In genomic region chr5:72816297-72817075, GRCh38 we compare ENCODE assay signal across 1 cellular context.
TF ChIP-seq lines count a peak whose summit lies in the region.

Gene TNPO1, plus strand, starts transcription at chr5:72816661. Its CDS starts 77 bp downstream, at chr5:72816738.

TF ChIP-seq in HepG2, 621 proteins besides CTCF, POLR2A, EP300 and RAD21 (continued from another document and continues in another):
- TF ChIP-seq AKNA (CRISPR knock-in tag; IDR thresholded peaks at IDR 0.05; ENCODE audit: borderline replicate concordance) (no peak), HDAC2 (CRISPR knock-in tag; IDR thresholded peaks at IDR 0.05) (no peak; the same call in 1 of the 2 replicates), ZNF512 (CRISPR knock-in tag; IDR thresholded peaks at IDR 0.05) (no peak), ZNF598 (CRISPR knock-in tag; IDR thresholded peaks at IDR 0.05; ENCODE audit: borderline replicate concordance) (no peak), ZBTB3 (CRISPR knock-in tag; IDR thresholded peaks at IDR 0.05; ENCODE audit: borderline replicate concordance, low read depth) (0 out of 2 replicates have a peak, but pooled peaks have one; percentile 32), FOXC1 (CRISPR knock-in tag; IDR thresholded peaks at IDR 0.05; ENCODE audit: borderline replicate concordance) (peak; percentile 88), ZNF468 (CRISPR knock-in tag; IDR thresholded peaks at IDR 0.05) (no peak), ESRRA (CRISPR knock-in tag; IDR thresholded peaks at IDR 0.05; ENCODE audit: low read depth) (no peak), SRSF9 (IDR thresholded peaks at IDR 0.05; ENCODE audit: borderline replicate concordance, insufficient read depth, low read depth, low read length, poor library complexity, severe bottlenecking) (no peak), NCOR1 (IDR thresholded peaks at IDR 0.05; ENCODE audit: borderline replicate concordance, low read length) (no peak), ZFP90 (CRISPR knock-in tag; IDR thresholded peaks at IDR 0.05; ENCODE audit: borderline replicate concordance) (peak; percentile 79; the same call in 1 of the 2 replicates), ZNF101 (CRISPR knock-in tag; IDR thresholded peaks at IDR 0.05; ENCODE audit: borderline replicate concordance, low read depth) (no peak), ZNF274 (CRISPR knock-in tag; IDR thresholded peaks at IDR 0.05) (no peak), EZH2 (conservative IDR thresholded peaks at IDR 0.05; ENCODE audit: low read depth, low read length) (no peak), SMAD9 (CRISPR knock-in tag; IDR thresholded peaks at IDR 0.05) (no peak), ZFP82 (CRISPR knock-in tag; IDR thresholded peaks at IDR 0.05; ENCODE audit: borderline replicate concordance) (no peak; the same call in 1 of the 2 replicates), RFXAP (CRISPR knock-in tag; IDR thresholded peaks at IDR 0.05; ENCODE audit: borderline replicate concordance) (0 out of 2 replicates have a peak, but pooled peaks have one; percentile 44), LCORL (IDR thresholded peaks at IDR 0.05) (no peak), LCORL (CRISPR knock-in tag; IDR thresholded peaks at IDR 0.05) (peak; percentile 65), EED (CRISPR knock-in tag; IDR thresholded peaks at IDR 0.05) (no peak; the same call in none of the 2 replicates), ARNT2 (CRISPR knock-in tag; IDR thresholded peaks at IDR 0.05; ENCODE audit: low read depth) (peak; percentile 36; the same call in 1 of the 2 replicates), ZBTB34 (CRISPR knock-in tag; IDR thresholded peaks at IDR 0.05) (peak; percentile 42; the same call in 1 of the 2 replicates), CAMTA2 (CRISPR knock-in tag; IDR thresholded peaks at IDR 0.05; ENCODE audit: borderline replicate concordance) (no peak), ZNF329 (CRISPR knock-in tag; IDR thresholded peaks at IDR 0.05; ENCODE audit: low read depth) (0 out of 2 replicates have a peak, but pooled peaks have one; percentile 66), ZNF326 (CRISPR knock-in tag; IDR thresholded peaks at IDR 0.05; ENCODE audit: borderline replicate concordance) (no peak), ZNF777 (CRISPR knock-in tag; IDR thresholded peaks at IDR 0.05) (peak; percentile 88), ZNF552 (CRISPR knock-in tag; IDR thresholded peaks at IDR 0.05; ENCODE audit: borderline replicate concordance) (no peak), NONO (IDR thresholded peaks at IDR 0.05) (no peak), NONO (CRISPR knock-in tag; conservative IDR thresholded peaks at IDR 0.05) (0 out of 2 replicates have a peak, but pooled peaks have one; percentile 47), HMG20A (CRISPR knock-in tag; IDR thresholded peaks at IDR 0.05; ENCODE audit: borderline replicate concordance) (0 out of 2 replicates have a peak, but pooled peaks have one; percentile 23), ZNF703 (CRISPR knock-in tag; IDR thresholded peaks at IDR 0.05; ENCODE audit: borderline replicate concordance) (no peak; the same call in 1 of the 2 replicates), FLYWCH1 (CRISPR knock-in tag; IDR thresholded peaks at IDR 0.05) (no peak), ZBTB33 (CRISPR knock-in tag; IDR thresholded peaks at IDR 0.05) (no peak), KDM4B (CRISPR knock-in tag; IDR thresholded peaks at IDR 0.05) (0 out of 2 replicates have a peak, but pooled peaks have one; percentile 30), ZFP36 (IDR thresholded peaks at IDR 0.05; ENCODE audit: borderline replicate concordance, low read depth, low read length, partially characterized antibody) (no peak), ZNF564 (CRISPR knock-in tag; IDR thresholded peaks at IDR 0.05) (peak; percentile 49; the same call in 1 of the 2 replicates), THAP11 (CRISPR knock-in tag; IDR thresholded peaks at IDR 0.05) (no peak; the same call in 1 of the 2 replicates), MYNN (CRISPR knock-in tag; IDR thresholded peaks at IDR 0.05; ENCODE audit: low read depth) (no peak), ZNF18 (CRISPR knock-in tag; IDR thresholded peaks at IDR 0.05; ENCODE audit: insufficient replicate concordance) (no peak), CC2D1A (CRISPR knock-in tag; IDR thresholded peaks at IDR 0.05) (no peak), SIX4 (CRISPR knock-in tag; IDR thresholded peaks at IDR 0.05) (no peak), ZNF816 (CRISPR knock-in tag; IDR thresholded peaks at IDR 0.05; ENCODE audit: borderline replicate concordance) (no peak), FOXK2 (IDR thresholded peaks at IDR 0.05) (no peak), ZBTB39 (CRISPR knock-in tag; IDR thresholded peaks at IDR 0.05) (0 out of 2 replicates have a peak, but pooled peaks have one; percentile 37), HNRNPH1 (optimal IDR thresholded peaks at IDR 0.05; ENCODE audit: low read depth, low read length) (no peak), SNAPC5 (CRISPR knock-in tag; IDR thresholded peaks at IDR 0.05; ENCODE audit: borderline replicate concordance) (no peak), ZNF530 (CRISPR knock-in tag; IDR thresholded peaks at IDR 0.05; ENCODE audit: low read depth) (no peak), ZNF781 (CRISPR knock-in tag; IDR thresholded peaks at IDR 0.05; ENCODE audit: borderline replicate concordance, not compliant biosample characterization) (no peak), HNRNPL (IDR thresholded peaks at IDR 0.05; ENCODE audit: low read depth, low read length) (no peak), SETDB1 (CRISPR knock-in tag; IDR thresholded peaks at IDR 0.05; ENCODE audit: borderline replicate concordance) (no peak), ZNF30 (CRISPR knock-in tag; IDR thresholded peaks at IDR 0.05) (no peak), ZBTB8A (CRISPR knock-in tag; IDR thresholded peaks at IDR 0.05; ENCODE audit: borderline replicate concordance, low read depth) (0 out of 2 replicates have a peak, but pooled peaks have one; percentile 34)
- TF ChIP-seq, protein P1, sequence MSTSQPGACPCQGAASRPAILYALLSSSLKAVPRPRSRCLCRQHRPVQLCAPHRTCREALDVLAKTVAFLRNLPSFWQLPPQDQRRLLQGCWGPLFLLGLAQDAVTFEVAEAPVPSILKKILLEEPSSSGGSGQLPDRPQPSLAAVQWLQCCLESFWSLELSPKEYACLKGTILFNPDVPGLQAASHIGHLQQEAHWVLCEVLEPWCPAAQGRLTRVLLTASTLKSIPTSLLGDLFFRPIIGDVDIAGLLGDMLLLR (CRISPR knock-in tag; IDR thresholded peaks at IDR 0.05) = no peak
- TF ChIP-seq, protein P2, sequence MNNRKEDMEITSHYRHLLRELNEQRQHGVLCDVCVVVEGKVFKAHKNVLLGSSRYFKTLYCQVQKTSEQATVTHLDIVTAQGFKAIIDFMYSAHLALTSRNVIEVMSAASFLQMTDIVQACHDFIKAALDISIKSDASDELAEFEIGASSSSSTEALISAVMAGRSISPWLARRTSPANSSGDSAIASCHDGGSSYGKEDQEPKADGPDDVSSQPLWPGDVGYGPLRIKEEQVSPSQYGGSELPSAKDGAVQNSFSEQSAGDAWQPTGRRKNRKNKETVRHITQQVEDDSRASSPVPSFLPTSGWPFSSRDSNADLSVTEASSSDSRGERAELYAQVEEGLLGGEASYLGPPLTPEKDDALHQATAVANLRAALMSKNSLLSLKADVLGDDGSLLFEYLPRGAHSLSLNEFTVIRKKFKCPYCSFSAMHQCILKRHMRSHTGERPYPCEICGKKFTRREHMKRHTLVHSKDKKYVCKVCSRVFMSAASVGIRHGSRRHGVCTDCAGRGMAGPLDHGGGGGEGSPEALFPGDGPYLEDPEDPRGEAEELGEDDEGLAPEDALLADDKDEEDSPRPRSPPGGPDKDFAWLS (CRISPR knock-in tag; IDR thresholded peaks at IDR 0.05; ENCODE audit: borderline replicate concordance) = 0 out of 2 replicates have a peak, but pooled peaks have one; percentile 67
